3 cellular contexts compared by ENCODE assay signal in genomic region chr3:161823910-161824309, GRCh38.
A peak's percentile ranks its signal among the peaks of the same experiment; 100 is the strongest.
TF ChIP-seq lines count a peak whose summit lies in the region.

No MANE protein-coding gene starts in this region.

TF ChIP-seq in HepG2, 621 proteins besides CTCF, POLR2A, EP300 and RAD21:
- TF ChIP-seq, protein P1, sequence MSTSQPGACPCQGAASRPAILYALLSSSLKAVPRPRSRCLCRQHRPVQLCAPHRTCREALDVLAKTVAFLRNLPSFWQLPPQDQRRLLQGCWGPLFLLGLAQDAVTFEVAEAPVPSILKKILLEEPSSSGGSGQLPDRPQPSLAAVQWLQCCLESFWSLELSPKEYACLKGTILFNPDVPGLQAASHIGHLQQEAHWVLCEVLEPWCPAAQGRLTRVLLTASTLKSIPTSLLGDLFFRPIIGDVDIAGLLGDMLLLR (CRISPR knock-in tag; IDR thresholded peaks at IDR 0.05): no peak
- peak; percentile 71 to 90 for TF ChIP-seq MAFK (conservative IDR thresholded peaks at IDR 0.05 in 1 of 2, IDR thresholded peaks at IDR 0.05 in 1 of 2; ENCODE audit: low read length in 2 of 2)
- TF ChIP-seq, protein P2, sequence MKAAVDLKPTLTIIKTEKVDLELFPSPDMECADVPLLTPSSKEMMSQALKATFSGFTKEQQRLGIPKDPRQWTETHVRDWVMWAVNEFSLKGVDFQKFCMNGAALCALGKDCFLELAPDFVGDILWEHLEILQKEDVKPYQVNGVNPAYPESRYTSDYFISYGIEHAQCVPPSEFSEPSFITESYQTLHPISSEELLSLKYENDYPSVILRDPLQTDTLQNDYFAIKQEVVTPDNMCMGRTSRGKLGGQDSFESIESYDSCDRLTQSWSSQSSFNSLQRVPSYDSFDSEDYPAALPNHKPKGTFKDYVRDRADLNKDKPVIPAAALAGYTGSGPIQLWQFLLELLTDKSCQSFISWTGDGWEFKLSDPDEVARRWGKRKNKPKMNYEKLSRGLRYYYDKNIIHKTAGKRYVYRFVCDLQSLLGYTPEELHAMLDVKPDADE (CRISPR knock-in tag; IDR thresholded peaks at IDR 0.05): no peak
- TF ChIP-seq MAFF (IDR thresholded peaks at IDR 0.05; ENCODE audit: low read depth, low read length): peak; percentile 82
- no peak for TF ChIP-seq ZNF253 (CRISPR knock-in tag; IDR thresholded peaks at IDR 0.05; ENCODE audit: borderline replicate concordance)
- TF ChIP-seq SNRNP70 (IDR thresholded peaks at IDR 0.05; ENCODE audit: low read depth, low read length): no peak

TF ChIP-seq in IMR-90, 13 proteins besides CTCF, POLR2A, EP300 and RAD21:
- TF ChIP-seq CEBPB (IDR thresholded peaks at IDR 0.05; ENCODE audit: low read depth, low read length) (no peak), MAFK (IDR thresholded peaks at IDR 0.05; ENCODE audit: low read depth, low read length) (peak; percentile 70)

TF ChIP-seq in H1, 55 proteins besides CTCF, POLR2A, EP300 and RAD21:
- no peak for TF ChIP-seq BCL11A (IDR thresholded peaks at IDR 0.05; ENCODE audit: low read depth in 2 of 2, low read length in 2 of 2)
- peak; percentile 50; the same call in 1 of the 2 replicates for TF ChIP-seq MAFK (IDR thresholded peaks at IDR 0.05; ENCODE audit: low read depth, low read length)
- TF ChIP-seq EZH2 (IDR thresholded peaks at IDR 0.05; ENCODE audit: low read depth, low read length, severe bottlenecking): no peak
TF ChIP-seq in H1: peak in this region for 1.
